ENCODE assay signal across 10 cellular contexts in genomic region chr12:7843149-7843548, GRCh38. TPM values are rescaled to one million over a fixed set of nuclear protein-coding genes. Genes with fewer than 3 reads are reported as not detected.
DNase-seq lines count a peak whose midpoint lies in the region; ATAC-seq, FAIRE-seq and TF ChIP-seq lines count a peak whose summit lies in the region.
"Not testable (repeated sequence)": the region's sequence is repeated elsewhere in the genome, so short reads cannot be mapped to it uniquely, and the experiment has no call there.
"Had no signal": no experiment of that assay in that cellular context is flagged by ENCODE, and none has a peak within 500 bp of the region (broad histone marks: within the 10 kb centered on the region; RNA-seq: fewer than 3 reads in every experiment).

No MANE protein-coding gene starts in this region.

- TF ChIP-seq CTCF in WTC11 (IDR thresholded peaks at IDR 0.05); astrocyte (IDR thresholded peaks at IDR 0.05; ENCODE audit: insufficient read depth, low read depth, low read length); heart left ventricle (IDR thresholded peaks at IDR 0.05); spleen (IDR thresholded peaks at IDR 0.05 in 8 of 11, conservative IDR thresholded peaks at IDR 0.05 in 3 of 11): not testable (repeated sequence)

- TF ChIP-seq POLR2A in GM12892 (IDR thresholded peaks at IDR 0.05; ENCODE audit: low read depth, low read length); heart left ventricle (IDR thresholded peaks at IDR 0.05); spleen (IDR thresholded peaks at IDR 0.05): not testable (repeated sequence)

- not testable (repeated sequence) for H3K4me3 ChIP-seq in BLaER1; astrocyte (ENCODE audit: insufficient read depth, low read depth, low read length); heart left ventricle; mesodermal cell (ENCODE audit: extremely low read depth, insufficient read depth, low read length, poor library complexity, severe bottlenecking)
- H3K4me3 ChIP-seq in spleen = peak overlapping the region in 1 of 8 donors; percentile 25

- not testable (repeated sequence) for H3K9ac ChIP-seq in BLaER1; astrocyte (ENCODE audit: low read length)

- not testable (repeated sequence) for H3K36me3 ChIP-seq in BLaER1; astrocyte (ENCODE audit: insufficient read depth, low read length); heart left ventricle; mesodermal cell (ENCODE audit: control insufficient read depth, insufficient read depth, low read length); spleen

- not testable (repeated sequence) for H3K4me3 Mint-ChIP-seq in WTC11; activated T-helper 1 cell treated with anti-CD3 and anti-CD28 coated beads, Interleukin-12 subunit alpha, Interleukin-12 subunit beta, Interleukin-2, Interleukin-4 antibody, amounts not matched to agents 30 ng/mL and 10 ng/mL and 1 ng/mL, durations not matched to agents 14 hours and 24 hours and 36 hours; astrocyte (ENCODE audit: unreplicated experiment)

- POLR2A ChIA-PET in WTC11 (lab: Charles Lee) = not testable (repeated sequence)

- H3K79me2 ChIP-seq in astrocyte (ENCODE audit: insufficient read depth, low read length) = not testable (repeated sequence)

- ATAC-seq in WTC11 = not testable (repeated sequence)
- ATAC-seq in heart left ventricle = peak in 3 of 4 donors; percentile 65 to 75 (median 67)

- H3K27me3 Mint-ChIP-seq in WTC11 (ENCODE audit: low read depth); activated T-helper 1 cell treated with anti-CD3 and anti-CD28 coated beads, Interleukin-12 subunit alpha, Interleukin-12 subunit beta, Interleukin-2, Interleukin-4 antibody, amounts not matched to agents 30 ng/mL and 10 ng/mL and 1 ng/mL, durations not matched to agents 14 hours and 24 hours and 36 hours (ENCODE audit: insufficient read depth); astrocyte (ENCODE audit: low read depth, unreplicated experiment): not testable (repeated sequence)

- DNase-seq in GM12892 (ENCODE audit: insufficient read length); WTC11 (ENCODE audit: low spot score); activated T-helper 1 cell treated with anti-CD3 and anti-CD28 coated beads, Interleukin-12 subunit alpha, Interleukin-12 subunit beta, Interleukin-2, Interleukin-4 antibody, amounts not matched to agents 30 ng/mL and 10 ng/mL and 1 ng/mL, durations not matched to agents 14 hours and 24 hours and 36 hours (ENCODE audit: low spot score); astrocyte (ENCODE audit: low read depth); heart left ventricle; spleen: not testable (repeated sequence)

- H3K9me3 ChIP-seq in BLaER1; astrocyte (ENCODE audit: insufficient read depth, low read depth, low read length); heart left ventricle; mesodermal cell (ENCODE audit: control insufficient read depth, low read length); spleen: not testable (repeated sequence)

- H3K9me3 Mint-ChIP-seq in WTC11; activated T-helper 1 cell treated with anti-CD3 and anti-CD28 coated beads, Interleukin-12 subunit alpha, Interleukin-12 subunit beta, Interleukin-2, Interleukin-4 antibody, amounts not matched to agents 30 ng/mL and 10 ng/mL and 1 ng/mL, durations not matched to agents 14 hours and 24 hours and 36 hours; astrocyte (ENCODE audit: unreplicated experiment): not testable (repeated sequence)

- not testable (repeated sequence) for H4K20me1 ChIP-seq in BLaER1; astrocyte (ENCODE audit: insufficient read depth, low read length)

- H3K36me3 Mint-ChIP-seq in WTC11; activated T-helper 1 cell treated with anti-CD3 and anti-CD28 coated beads, Interleukin-12 subunit alpha, Interleukin-12 subunit beta, Interleukin-2, Interleukin-4 antibody, amounts not matched to agents 30 ng/mL and 10 ng/mL and 1 ng/mL, durations not matched to agents 14 hours and 24 hours and 36 hours (ENCODE audit: low read depth); astrocyte (ENCODE audit: low read depth, unreplicated experiment): not testable (repeated sequence)

- H3K4me2 ChIP-seq in BLaER1 (peak overlapping the region; percentile 40; the same call in 1 of the 2 replicates), astrocyte (ENCODE audit: low read length) (peak overlapping the region; percentile 30)

- not testable (repeated sequence) for H3K27ac ChIP-seq in BLaER1; astrocyte (ENCODE audit: low read depth, low read length)
- H3K27ac ChIP-seq in heart left ventricle (peak overlapping the region in 2 of 12 donors; percentile 17 to 64), mesodermal cell (ENCODE audit: low read depth, low read length, severe bottlenecking) (peak overlapping the region; percentile 57), spleen (peak overlapping the region in 6 of 8 donors; percentile 36 to 87 (median 76))

- not testable (repeated sequence) for H2AFZ ChIP-seq in astrocyte (ENCODE audit: low read depth, low read length)

- peaks cover 27% of the 10 kb centered on the region for H3K4me1 ChIP-seq in BLaER1
- not testable (repeated sequence) for H3K4me1 ChIP-seq in astrocyte (ENCODE audit: insufficient read depth, low read length); heart left ventricle
- peaks cover 16% of the 10 kb centered on the region for H3K4me1 ChIP-seq in mesodermal cell (ENCODE audit: control insufficient read depth, insufficient read depth, low read length, poor library complexity, severe bottlenecking)
- peaks cover 0 to 11% (median 0%) of the 10 kb centered on the region in 6 donors for H3K4me1 ChIP-seq in spleen

- CTCF ChIA-PET in WTC11 (lab: Charles Lee) = not testable (repeated sequence)

- H3K4me1 Mint-ChIP-seq in WTC11 = peaks cover 61% of the 10 kb centered on the region
- H3K4me1 Mint-ChIP-seq in activated T-helper 1 cell treated with anti-CD3 and anti-CD28 coated beads, Interleukin-12 subunit alpha, Interleukin-12 subunit beta, Interleukin-2, Interleukin-4 antibody, amounts not matched to agents 30 ng/mL and 10 ng/mL and 1 ng/mL, durations not matched to agents 14 hours and 24 hours and 36 hours (ENCODE audit: low read depth) = peaks cover 12% of the 10 kb centered on the region
- H3K4me1 Mint-ChIP-seq in astrocyte (ENCODE audit: low read depth, unreplicated experiment) = peaks cover 13% of the 10 kb centered on the region

- FAIRE-seq in GM12892 (lab: Jason Lieb, UNC) = peak; percentile 38
- not testable (repeated sequence) for FAIRE-seq in astrocyte (lab: Jason Lieb, UNC)

- 20 to 52% (median 29%) methylated on average over 4 to 5 of the region's 8 CpGs for WGBS in heart left ventricle, 4 donors
- no CpG with 5 or more reads among the region's 8 CpGs for WGBS in mesodermal cell (ENCODE audit: insufficient coverage in 2 of 2), 2 experiments
- 15 to 41% (median 33%) methylated on average over 4 to 6 of the region's 8 CpGs for WGBS in spleen, 5 donors

- peak overlapping the region; percentile 85 for H3K27ac Mint-ChIP-seq in WTC11
- H3K27ac Mint-ChIP-seq in activated T-helper 1 cell treated with anti-CD3 and anti-CD28 coated beads, Interleukin-12 subunit alpha, Interleukin-12 subunit beta, Interleukin-2, Interleukin-4 antibody, amounts not matched to agents 30 ng/mL and 10 ng/mL and 1 ng/mL, durations not matched to agents 14 hours and 24 hours and 36 hours = peak overlapping the region; percentile 71
- not testable (repeated sequence) for H3K27ac Mint-ChIP-seq in astrocyte (ENCODE audit: unreplicated experiment)

- intact Hi-C loops in activated T-helper 1 cell treated with anti-CD3 and anti-CD28 coated beads, Interleukin-12 subunit alpha, Interleukin-12 subunit beta, Interleukin-2, Interleukin-4 antibody, amounts not matched to agents 30 ng/mL and 10 ng/mL and 1 ng/mL, durations not matched to agents 14 hours and 24 hours and 36 hours (cut with micrococcal nuclease); heart left ventricle (cut with DNase I); spleen (cut with DNase I; ENCODE audit: low total_unique reads): not testable (repeated sequence)

- not testable (repeated sequence) for H3K27me3 ChIP-seq in BLaER1; astrocyte (ENCODE audit: insufficient read depth, low read length)
- H3K27me3 ChIP-seq in heart left ventricle = peaks cover 0 to 14% (median 0%) of the 10 kb centered on the region in 9 donors
- H3K27me3 ChIP-seq in spleen (replicated peaks in 1 of 7) = peaks cover 0 to 14% (median 0%) of the 10 kb centered on the region in 7 donors

RNA-seq across cellular contexts. Expression of gene SLC2A14, which starts 29.6 kb away (rescaled TPM):
- polyA plus RNA-seq in GM12892 (2012; ENCODE audit: missing spikeins) = 0.72 TPM
- total RNA-seq in WTC11 (2021) = 24.4 to 28.8 TPM (median 26.7 TPM) in 3 replicates
- total RNA-seq in activated T-helper 1 cell treated with anti-CD3 and anti-CD28 coated beads, Interleukin-12 subunit alpha, Interleukin-12 subunit beta, Interleukin-2, Interleukin-4 antibody, amounts not matched to agents 30 ng/mL and 10 ng/mL and 1 ng/mL, durations not matched to agents 14 hours and 24 hours and 36 hours = 0.10 TPM in 1 of 2 replicates, not detected in the other
- total RNA-seq in astrocyte = 2.3 and 2.8 TPM in 2 replicates
- 1 to 10 TPM in 1 of 9 donors, under 1 TPM in 2, not detected in 6; 0.35 to 1.0 (median 0.56) TPM for total RNA-seq in heart left ventricle
- polyA plus RNA-seq in heart left ventricle = not detected
- polyA plus RNA-seq in mesodermal cell (2013, experiment 1 of 2) = not detected
- 0.20 TPM for polyA plus RNA-seq in mesodermal cell (2013, experiment 2 of 2)
- 1 to 10 TPM in 3 of 7 donors, under 1 TPM in 2, not detected in 2; 0.37 to 7.4 (median 2.9) TPM for total RNA-seq in spleen
- not detected for polyA plus RNA-seq in spleen
- polyA plus RNA-seq: BJ had no signal

RNA-seq across cellular contexts. Expression of gene NANOG, which starts 53.9 kb away (rescaled TPM):
- polyA plus RNA-seq in GM12892 (2012; ENCODE audit: missing spikeins) = not detected
- total RNA-seq in WTC11 (2021) (330 to 387 TPM (median 352 TPM) in 3 replicates), astrocyte (0.16 and 0.94 TPM in 2 replicates), heart left ventricle (under 1 TPM in 2 of 9 donors, not detected in 7; 0.18 to 0.33 TPM), spleen (under 1 TPM in 4 of 7 donors, not detected in 3; 0.09 to 0.66 (median 0.44) TPM)
- not detected in 2 replicates for total RNA-seq in activated T-helper 1 cell treated with anti-CD3 and anti-CD28 coated beads, Interleukin-12 subunit alpha, Interleukin-12 subunit beta, Interleukin-2, Interleukin-4 antibody, amounts not matched to agents 30 ng/mL and 10 ng/mL and 1 ng/mL, durations not matched to agents 14 hours and 24 hours and 36 hours
- polyA plus RNA-seq in heart left ventricle (not detected), spleen (under 1 TPM in 1 of 3 donors, not detected in 2; 0.02 TPM)
- not detected for polyA plus RNA-seq in mesodermal cell (2013, experiment 1 of 2)
- not detected for polyA plus RNA-seq in mesodermal cell (2013, experiment 2 of 2)
- total RNA-seq: H4 had no signal
- polyA plus RNA-seq: BJ had no signal

Comparison
In these comparisons a context has a peak if more than half of its experiments do, and no peak if none do; other contexts are left out.
1. RNA of gene NANOG, which starts 53.9 kb away (total RNA-seq): 330 to 387 TPM in WTC11; 0.09 to 0.66 TPM in spleen, 0.16 to 0.94 TPM in astrocyte, 0.18 to 0.33 TPM in heart left ventricle and not detected in activated T-helper 1 cell treated with anti-CD3 and anti-CD28 coated beads, Interleukin-12 subunit alpha, Interleukin-12 subunit beta, Interleukin-2, Interleukin-4 antibody, amounts not matched to agents 30 ng/mL and 10 ng/mL and 1 ng/mL, durations not matched to agents 14 hours and 24 hours and 36 hours; every median in the first group is over 100 times any median in the second.